Comparison of ENCODE assay signal across 12 cellular contexts in the genomic region with DNA sequence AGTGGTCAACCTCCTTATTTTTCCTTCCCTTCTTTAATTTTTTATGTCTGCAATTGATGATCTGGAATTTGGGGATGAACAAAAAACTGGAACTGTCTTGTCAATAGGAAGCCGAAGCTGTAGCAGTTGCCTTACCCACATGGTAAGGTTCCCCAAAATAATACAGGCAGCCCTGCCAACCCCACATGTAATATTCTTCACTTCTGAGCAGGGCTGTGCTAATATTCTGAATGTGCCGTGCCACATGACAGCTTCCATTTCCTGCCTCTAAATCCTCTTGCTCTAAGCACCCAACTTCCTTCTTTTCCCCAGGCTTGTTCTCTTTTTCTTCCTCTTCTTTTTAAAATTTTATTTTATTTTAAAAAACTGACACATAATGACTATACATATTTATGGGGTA. TPM values are rescaled to one million over a fixed set of nuclear protein-coding genes. Genes with fewer than 3 reads are reported as not detected.
DNase-seq lines count a peak whose midpoint lies in the region; ATAC-seq, FAIRE-seq and TF ChIP-seq lines count a peak whose summit lies in the region.
"Had no signal": no experiment of that assay in that cellular context is flagged by ENCODE, and none has a peak within 500 bp of the region (broad histone marks: within the 10 kb centered on the region; RNA-seq: fewer than 3 reads in every experiment).

No MANE protein-coding gene starts in this region.

- H3K36me3 ChIP-seq in right lobe of liver (peaks cover 0 to 36% (median 10%) of the 10 kb centered on the region in 4 donors), HepG2 (replicated peaks in 1 of 2; ENCODE audit: control insufficient read depth in 1 of 2, insufficient read depth in 2 of 2, low read length in 2 of 2) (peaks cover 4 to 48% of the 10 kb centered on the region in 2 experiments), lung (ENCODE audit: control insufficient read depth in 2 of 2, insufficient read depth in 2 of 2, low read length in 2 of 2) (peaks cover 2 to 23% of the 10 kb centered on the region in 2 donors), PC-3 (ENCODE audit: low read depth, low read length) (peaks cover 75% of the 10 kb centered on the region), MG63 (peaks cover 19% of the 10 kb centered on the region)

- no peak for TF ChIP-seq POLR2A in right lobe of liver (IDR thresholded peaks at IDR 0.05)
- no peak for TF ChIP-seq POLR2A in HepG2 (IDR thresholded peaks at IDR 0.05; ENCODE audit: insufficient read depth in 1 of 2, low read depth in 2 of 2, low read length in 2 of 2)

- no peaks in the 10 kb centered on the region for H3K9me2 ChIP-seq in PC-3 (replicated peaks; ENCODE audit: low read length)

- peaks cover 1% of the 10 kb centered on the region for H3K79me2 ChIP-seq in HepG2 (ENCODE audit: insufficient read depth, low read length)
- H3K79me2 ChIP-seq in PC-3 (ENCODE audit: low read length), result peaks cover 12% of the 10 kb centered on the region; the same call in 1 of the 2 replicates

- TF ChIP-seq EP300 in HepG2 (IDR thresholded peaks at IDR 0.05; ENCODE audit: low read depth in 2 of 2, low read length in 2 of 2) (no peak), HepG2 (CRISPR knock-in tag; IDR thresholded peaks at IDR 0.05; ENCODE audit: borderline replicate concordance) (no peak)

- H3K4me1 Mint-ChIP-seq in T-helper 17 cell (peaks cover 11% of the 10 kb centered on the region), HFFc6 (ENCODE audit: low read depth) (peaks cover 21% of the 10 kb centered on the region)

- POLR2A ChIA-PET in HepG2 (lab: Yijun Ruan, JAX) (no interaction called here), PC-3 (lab: Charles Lee; ENCODE audit: unreplicated experiment) (no interaction called here)

- DNase-seq in right lobe of liver (no peak), HepG2 (ENCODE audit: low spot score) (no peak), T-helper 17 cell (no peak), lung (ENCODE audit: low spot score) (peak; percentile 31), PC-3 (no peak), MG63 (no peak), HFFc6 (no peak), activated T-cell treated with anti-CD3 and anti-CD28 coated beads for 4 hours (no peak)
- DNase-seq: activated naive CD8-positive, alpha-beta T cell treated with anti-CD3 and anti-CD28 coated beads for 36 hours; IMR-90; NCI-H748 treated with DMSO at 0.1 percent for 48 hours; SHP77 treated with DMSO at 0.1 percent for 48 hours had no signal

- H3K27me3 ChIP-seq in right lobe of liver (no peaks in the 10 kb centered on the region), HepG2 (ENCODE audit: control insufficient read depth in 1 of 2, insufficient read depth in 2 of 2, low read length in 2 of 2) (no peaks in the 10 kb centered on the region), lung (ENCODE audit: control insufficient read depth, insufficient read depth) (no peaks in the 10 kb centered on the region), PC-3 (ENCODE audit: low read length) (no peaks in the 10 kb centered on the region), MG63 (no peaks in the 10 kb centered on the region)

- ATAC-seq in right lobe of liver (peak; percentile 53 to 78 (median 64)), HepG2 (no peak), T-helper 17 cell (no peak), lung (ENCODE audit: insufficient read depth, low FRiP score) (peak; percentile 62), PC-3 (no peak)

- H3K27ac Mint-ChIP-seq in T-helper 17 cell (peak overlapping the region; percentile 29), HFFc6 (no peak overlapping the region)
- H3K27ac Mint-ChIP-seq: activated naive CD8-positive, alpha-beta T cell treated with anti-CD3 and anti-CD28 coated beads for 36 hours had no signal

- H3K4me3 Mint-ChIP-seq in T-helper 17 cell, result no peak overlapping the region
- H3K4me3 Mint-ChIP-seq in HFFc6, result no peak overlapping the region
- H3K4me3 Mint-ChIP-seq: activated naive CD8-positive, alpha-beta T cell treated with anti-CD3 and anti-CD28 coated beads for 36 hours had no signal

- intact Hi-C loops in right lobe of liver (cut with DNase I), result no loop called here
- intact Hi-C loops in HepG2 (cut with micrococcal nuclease; ENCODE audit: unreplicated experiment), result no loop called here
- intact Hi-C loops in PC-3 (cut with micrococcal nuclease), result no loop called here

- BruUV-seq in HepG2 (replicated peaks; lab: Mats Ljungman, UMichigan) (no TSS peak), PC-3 (replicated peaks; lab: Mats Ljungman, UMichigan) (no TSS peak)

- H4K20me1 ChIP-seq in HepG2 (ENCODE audit: insufficient read depth, low read length) (no peaks in the 10 kb centered on the region), PC-3 (ENCODE audit: low read length) (no peaks in the 10 kb centered on the region)

- in situ Hi-C loops in HepG2 (cut with HindIII; ENCODE audit: extremely low pct_ligation_motif_present, low pct_unique_long_range_greater_than_20kb), result no loop called here

- H3K9me3 Mint-ChIP-seq in HFFc6, result no peaks in the 10 kb centered on the region
- H3K9me3 Mint-ChIP-seq: activated naive CD8-positive, alpha-beta T cell treated with anti-CD3 and anti-CD28 coated beads for 36 hours had no signal

- CTCF ChIA-PET in HepG2 (lab: Yijun Ruan, JAX; ENCODE audit: low intra/inter-chr PET ratio, low total read pairs) (no interaction called here), PC-3 (lab: Charles Lee) (no interaction called here)

- no peaks in the 10 kb centered on the region for H3K9me3 ChIP-seq in right lobe of liver
- H3K9me3 ChIP-seq in HepG2 (ENCODE audit: low read length), result no peaks in the 10 kb centered on the region
- no peaks in the 10 kb centered on the region for H3K9me3 ChIP-seq in T-helper 17 cell (ENCODE audit: control insufficient read depth, low read length, poor library complexity, severe bottlenecking)
- H3K9me3 ChIP-seq in lung (ENCODE audit: control insufficient read depth in 2 of 2, insufficient read depth in 1 of 2, low read length in 1 of 2), result no peaks in the 10 kb centered on the region
- H3K9me3 ChIP-seq in PC-3 (ENCODE audit: low read length), result no peaks in the 10 kb centered on the region
- H3K9me3 ChIP-seq in MG63, result no peaks in the 10 kb centered on the region

- no peak overlapping the region for H3K4me3 ChIP-seq in right lobe of liver
- no peak overlapping the region for H3K4me3 ChIP-seq in HepG2 (replicated peaks in 1 of 3; ENCODE audit: insufficient read depth in 1 of 3, low read depth in 2 of 3, low read length in 3 of 3)
- H3K4me3 ChIP-seq in lung, result no peak overlapping the region
- no peak overlapping the region for H3K4me3 ChIP-seq in PC-3 (ENCODE audit: low read length)
- no peak overlapping the region for H3K4me3 ChIP-seq in MG63

- H3K36me3 Mint-ChIP-seq in T-helper 17 cell (ENCODE audit: low read depth) (peaks cover 3% of the 10 kb centered on the region), HFFc6 (ENCODE audit: low read depth) (peaks cover 25% of the 10 kb centered on the region)

- TF ChIP-seq CTCF in right lobe of liver (IDR thresholded peaks at IDR 0.05), result no peak
- TF ChIP-seq CTCF in HepG2 (CRISPR knock-in tag; IDR thresholded peaks at IDR 0.05), result no peak
- TF ChIP-seq CTCF in lung (IDR thresholded peaks at IDR 0.05; ENCODE audit: control extremely low read depth, extremely low read depth), result no peak
- no peak for TF ChIP-seq CTCF in PC-3 (conservative IDR thresholded peaks at IDR 0.05; ENCODE audit: low read depth, low read length)
- no peak for TF ChIP-seq CTCF in HFFc6 (IDR thresholded peaks at IDR 0.05)

- H3K27me3 Mint-ChIP-seq in T-helper 17 cell (no peaks in the 10 kb centered on the region), HFFc6 (ENCODE audit: insufficient read depth) (no peaks in the 10 kb centered on the region)
- H3K27me3 Mint-ChIP-seq: activated naive CD8-positive, alpha-beta T cell treated with anti-CD3 and anti-CD28 coated beads for 36 hours had no signal

- no peak overlapping the region for H3K9ac ChIP-seq in HepG2 (ENCODE audit: insufficient read depth, low read depth, low read length)
- H3K9ac ChIP-seq in PC-3 (ENCODE audit: low read length), result no peak overlapping the region

- 55% methylated on average over 1 of the region's 2 CpGs for WGBS in right lobe of liver (ENCODE audit: insufficient coverage, low coverage, low lambda C conversion rate, missing lambda C conversion rate)
- WGBS in HepG2 (ENCODE audit: low lambda C conversion rate), result 93% methylated on average over 2 of the region's 2 CpGs
- 17 to 70% methylated on average over 2 of the region's 2 CpGs for WGBS in lung, 2 donors

- no peaks in the 10 kb centered on the region for H3F3A ChIP-seq in PC-3 (ENCODE audit: low read length, unreplicated experiment)

- no peak for FAIRE-seq in HepG2 (lab: Jason Lieb, UNC)

- H3K4me2 ChIP-seq in HepG2 (ENCODE audit: low read depth, low read length) (no peak overlapping the region), PC-3 (ENCODE audit: low read length) (no peak overlapping the region)

- no peaks in the 10 kb centered on the region for H3K4me1 ChIP-seq in right lobe of liver
- no peaks in the 10 kb centered on the region for H3K4me1 ChIP-seq in HepG2 (ENCODE audit: insufficient read depth, low read length)
- H3K4me1 ChIP-seq in lung (ENCODE audit: control insufficient read depth in 2 of 2, insufficient read depth in 2 of 2, low read length in 2 of 2), result no peaks in the 10 kb centered on the region
- peaks cover 9% of the 10 kb centered on the region; the same call in 1 of the 2 replicates for H3K4me1 ChIP-seq in PC-3 (ENCODE audit: insufficient read depth, low read length)

- peak overlapping the region in 1 of 3 donors; percentile 14 for H3K27ac ChIP-seq in right lobe of liver
- H3K27ac ChIP-seq in HepG2 (ENCODE audit: extremely low read length, insufficient read depth, low read length), result no peak overlapping the region
- no peak overlapping the region for H3K27ac ChIP-seq in lung (ENCODE audit: low read depth in 1 of 2, low read length in 1 of 2)
- no peak overlapping the region for H3K27ac ChIP-seq in PC-3 (ENCODE audit: low read length)

- no peak overlapping the region for H2AFZ ChIP-seq in HepG2 (ENCODE audit: low read length)
- H2AFZ ChIP-seq in PC-3 (ENCODE audit: low read length), result no peak overlapping the region

- TF ChIP-seq RAD21 in HepG2 (CRISPR knock-in tag; IDR thresholded peaks at IDR 0.05), result no peak

RNA-seq across cellular contexts. Expression of gene GPATCH2L, which starts 39.6 kb away (rescaled TPM):
- total RNA-seq in right lobe of liver, result 10 to 100 TPM in 5 of 6 experiments, 1 to 10 TPM in 1; 10.0 to 20.7 (median 14.7) TPM
- 29.0 and 35.5 TPM in 2 replicates for total RNA-seq in HepG2 (2016; rRNA removed; fragmentation: Illumina TruSeq; extraction: Trizol)
- total RNA-seq in HepG2 (2016; cell fraction: cytosol; rRNA removed; fragmentation: Illumina TruSeq; extraction: Trizol; ENCODE audit: low read depth), result 15.5 and 15.9 TPM in 2 replicates
- total RNA-seq in HepG2 (2016; cell fraction: insoluble cytoplasmic fraction; rRNA removed; fragmentation: Illumina TruSeq; extraction: Trizol), result 25.8 and 37.2 TPM in 2 replicates
- 9.7 and 12.2 TPM in 2 replicates for total RNA-seq in HepG2 (2016; cell fraction: membrane; rRNA removed; fragmentation: Illumina TruSeq; extraction: Trizol)
- 69.0 and 73.0 TPM in 2 replicates for total RNA-seq in HepG2 (2016; cell fraction: nucleus; rRNA removed; fragmentation: Illumina TruSeq; extraction: Trizol)
- polyA plus RNA-seq in HepG2 (2011; rRNA removed), result 14.2 and 14.4 TPM in 2 replicates
- 6.7 and 7.8 TPM in 2 replicates for polyA plus RNA-seq in HepG2 (2011; cell fraction: cytosol; rRNA removed)
- 42.0 and 46.6 TPM in 2 replicates for polyA plus RNA-seq in HepG2 (2011; cell fraction: nucleus; rRNA removed)
- polyA plus RNA-seq in HepG2 (2012), result 8.2 and 9.7 TPM in 2 replicates
- 0.67 and 0.81 TPM in 2 replicates for polyA plus RNA-seq in HepG2 (2016; cell fraction: cytosol; fragmentation: Illumina TruSeq; extraction: Trizol; ENCODE audit: low read depth)
- 11.8 TPM in 2 replicates for polyA plus RNA-seq in HepG2 (2016; cell fraction: insoluble cytoplasmic fraction; fragmentation: Illumina TruSeq; extraction: Trizol; ENCODE audit: low read depth)
- 1.7 and 2.9 TPM in 2 replicates for polyA plus RNA-seq in HepG2 (2016; cell fraction: membrane; fragmentation: Illumina TruSeq; extraction: Trizol; ENCODE audit: low read depth)
- 22.0 and 22.9 TPM in 2 replicates for polyA plus RNA-seq in HepG2 (2016; cell fraction: nucleus; fragmentation: Illumina TruSeq; extraction: Trizol; ENCODE audit: insufficient read depth, low read depth)
- polyA minus RNA-seq in HepG2 (2011; rRNA and poly(A)+ RNA removed; ENCODE audit: low replicate concordance), result 44.9 and 57.8 TPM in 2 replicates
- polyA minus RNA-seq in HepG2 (2011; cell fraction: cytosol; rRNA and poly(A)+ RNA removed), result 15.6 and 19.1 TPM in 2 replicates
- polyA minus RNA-seq in HepG2 (2011; cell fraction: nucleus; rRNA and poly(A)+ RNA removed), result 119 and 134 TPM in 2 replicates
- total RNA-seq in T-helper 17 cell, result 10 to 100 TPM; 62.0 to 63.9 TPM
- 10 to 100 TPM; 48.0 to 69.9 TPM for total RNA-seq in lung
- 10 to 100 TPM in 1 of 2 donors, 1 to 10 TPM in 1; 4.3 to 16.8 TPM for polyA plus RNA-seq in lung
- 43.5 and 46.0 TPM in 2 replicates for total RNA-seq in PC-3 (2014; rRNA removed)
- total RNA-seq in MG63 (2014; rRNA removed; shearing (Covaris generic); ENCODE audit: low replicate concordance), result 17.5 and 27.7 TPM in 2 replicates
- total RNA-seq in HFFc6 (2021; fragmentation: NEBNext Ultra II Directional; extraction: Animal tissue kit (Norgen Biotek cat#: 25700)), result 10 to 100 TPM; 38.3 to 44.8 (median 41.9) TPM

Comparison
In these comparisons a context has a peak if more than half of its experiments do, and no peak if none do; other contexts are left out.
1. ATAC-seq: peak in right lobe of liver (4 of 4) and lung (single experiment); none in HepG2 (single experiment), T-helper 17 cell (single experiment) and PC-3 (single experiment).